In the genomic region with DNA sequence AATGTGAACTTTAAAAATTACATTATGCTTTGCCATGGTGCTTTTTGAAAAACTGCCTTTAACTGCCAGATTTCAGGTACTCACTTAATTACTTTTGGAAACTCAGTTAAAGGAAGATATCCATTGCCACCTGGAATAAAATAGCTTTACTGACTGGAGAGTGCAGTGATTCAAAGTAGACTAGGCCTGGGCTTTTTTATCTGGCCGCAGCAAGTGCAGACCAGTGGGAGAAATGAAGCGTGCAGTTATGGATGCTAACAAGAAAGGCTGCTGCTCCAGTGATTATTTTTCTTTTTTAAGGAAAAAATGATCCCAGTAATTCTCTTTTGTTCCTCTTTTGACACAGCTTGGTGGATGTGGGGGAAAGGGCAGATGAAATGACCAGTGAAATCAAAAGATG, we compare ENCODE assay signal across 9 cellular contexts. TPM values are rescaled to one million over a fixed set of nuclear protein-coding genes. Genes with fewer than 3 reads are reported as not detected.
A peak's percentile ranks its signal among the peaks of the same experiment; 100 is the strongest.
DNase-seq lines count a peak whose midpoint lies in the region; ATAC-seq and TF ChIP-seq lines count a peak whose summit lies in the region.
"Had no signal": no experiment of that assay in that cellular context is flagged by ENCODE, and none has a peak within 500 bp of the region (broad histone marks: within the 10 kb centered on the region; RNA-seq: fewer than 3 reads in every experiment).

No MANE protein-coding gene starts in this region.

- BruUV-seq in mammary epithelial cell (replicated peaks; lab: Mats Ljungman, UMichigan) = no TSS peak

- H3K36me3 ChIP-seq in heart right ventricle (no peaks in the 10 kb centered on the region), mammary epithelial cell (ENCODE audit: insufficient read depth, low read length) (no peaks in the 10 kb centered on the region), uterus (no peaks in the 10 kb centered on the region)

- peaks cover 58% of the 10 kb centered on the region for H3K79me2 ChIP-seq in mammary epithelial cell (ENCODE audit: insufficient read depth, low read length)

- in situ Hi-C loops in mammary epithelial cell (cut with MboI; ENCODE audit: low sequenced_read_pairs in 2 of 2) = no loop called here

- H2AFZ ChIP-seq in mammary epithelial cell (ENCODE audit: low read depth, low read length) = peak overlapping the region; percentile 96

- H3K4me2 ChIP-seq in mammary epithelial cell (ENCODE audit: insufficient read depth, low read depth, low read length) = peak overlapping the region; percentile 85

- DNase-seq in heart right ventricle (no peak), Right ventricle myocardium inferior (ENCODE audit: missing footprints) (no peak), mammary epithelial cell (no peak), midbrain (lab: John Stamatoyannopoulos, UW) (peak; percentile 44), uterus (no peak), NCI-H1105 treated with DMSO at 0.1 percent for 48 hours (lab: John Stamatoyannopoulos, UW) (no peak), GOT3 (lab: John Stamatoyannopoulos, UW) (no peak), NCI-H2196 (lab: John Stamatoyannopoulos, UW; ENCODE audit: unreplicated experiment) (no peak)
- DNase-seq: MV-4-11 had no signal

- CTCF ChIA-PET in mammary epithelial cell (lab: Charles Lee; ENCODE audit: low non-redundant PET) = no interaction called here

- H3K9ac ChIP-seq in mammary epithelial cell (ENCODE audit: insufficient read depth, low read length) = no peak overlapping the region

- TF ChIP-seq POLR2A in uterus (IDR thresholded peaks at IDR 0.05) = no peak

- dilution Hi-C loops in mammary epithelial cell (cut with HindIII; ENCODE audit: low sequenced_read_pairs) = no loop called here

- no peaks in the 10 kb centered on the region for H4K20me1 ChIP-seq in mammary epithelial cell (ENCODE audit: insufficient read depth, low read length)

- intact Hi-C loops in heart right ventricle (cut with DNase I) (loop anchor here in 5 of 10 donors (2.0 to 10.0 kb wide), 5 partner anchors 32 to 862 kb away; partner anchors contain the start of genes CCNI (in 1 of the 5), FAM47E (in 1 of the 5), NUP54 (in 1 of the 5) and STBD1 (in 1 of the 5)), Right ventricle myocardium inferior (cut with DNase I) (loop anchor here (2.0 to 5.0 kb wide), 2 partner anchors 14 to 95 kb away; partner anchors contain the start of gene STBD1), mammary epithelial cell (cut with micrococcal nuclease) (loop anchor here (2.0 kb wide), 2 partner anchors 18 to 34 kb away; no protein-coding TSS in a partner anchor), uterus (cut with DNase I; ENCODE audit: low total_unique reads) (no loop called here)

- H3K27ac ChIP-seq in heart right ventricle (peak overlapping the region; percentile 93 to 98 (median 96)), mammary epithelial cell (ENCODE audit: insufficient read depth, low read depth, low read length) (peak overlapping the region; percentile 77), uterus (peak overlapping the region; percentile 97 to 99)

- TF ChIP-seq CTCF in heart right ventricle (IDR thresholded peaks at IDR 0.05) (no peak), mammary epithelial cell (conservative IDR thresholded peaks at IDR 0.05 in 1 of 2, IDR thresholded peaks at IDR 0.05 in 1 of 2; ENCODE audit: extremely low read depth in 1 of 2, insufficient read depth in 1 of 2, low read depth in 1 of 2, low read length in 2 of 2) (no peak), uterus (IDR thresholded peaks at IDR 0.05) (no peak)

- H3K9me3 ChIP-seq in heart right ventricle (no peaks in the 10 kb centered on the region), mammary epithelial cell (replicated peaks; ENCODE audit: insufficient read depth, low read length) (no peaks in the 10 kb centered on the region), uterus (no peaks in the 10 kb centered on the region)

- H3K4me3 ChIP-seq in heart right ventricle (peak overlapping the region; percentile 50 to 95 (median 84)), mammary epithelial cell (replicated peaks in 1 of 3; ENCODE audit: insufficient read depth in 1 of 3, low read depth in 2 of 3, low read length in 3 of 3) (peak overlapping the region; percentile 87 to 90 (median 89)), uterus (peak overlapping the region; percentile 54 to 83)

- ATAC-seq in heart right ventricle (no peak), Right ventricle myocardium inferior (no peak)

- peaks cover 23 to 78% (median 67%) of the 10 kb centered on the region in 9 donors for H3K4me1 ChIP-seq in heart right ventricle
- peaks cover 44% of the 10 kb centered on the region for H3K4me1 ChIP-seq in mammary epithelial cell (ENCODE audit: insufficient read depth, low read length)
- peaks cover 6 to 11% of the 10 kb centered on the region in 2 donors for H3K4me1 ChIP-seq in uterus

- WGBS in heart right ventricle, 2 donors = 18 to 31% methylated on average over 2 of the region's 2 CpGs
- WGBS in mammary epithelial cell (ENCODE audit: low coverage, missing lambda C conversion rate) = 84% methylated on average over 2 of the region's 2 CpGs

- H3K27me3 ChIP-seq in heart right ventricle = no peaks in the 10 kb centered on the region
- no peaks in the 10 kb centered on the region for H3K27me3 ChIP-seq in mammary epithelial cell (ENCODE audit: insufficient read depth, low read length)
- no peaks in the 10 kb centered on the region for H3K27me3 ChIP-seq in uterus

RNA-seq across cellular contexts. Expression of gene SCARB2, which starts 1.3 kb away (rescaled TPM):
- total RNA-seq in heart right ventricle = 100 to 1,000 TPM in 4 of 10 donors, 10 to 100 TPM in 6; 76.6 to 199 (median 94.9) TPM
- polyA plus RNA-seq in heart right ventricle = 100 to 1,000 TPM; 119 to 125 TPM
- 102 TPM for total RNA-seq in Right ventricle myocardium inferior
- total RNA-seq in mammary epithelial cell = 100 to 1,000 TPM in 1 of 2 donors, 10 to 100 TPM in 1; 75.6 to 103 TPM
- polyA plus RNA-seq in mammary epithelial cell = 41.9 TPM
- polyA minus RNA-seq in mammary epithelial cell = 131 TPM
- total RNA-seq in uterus = 100 to 1,000 TPM; 150 to 233 (median 196) TPM

RNA-seq across cellular contexts. Expression of gene FAM47E, which starts 39.2 kb away (rescaled TPM):
- 1 to 10 TPM; 2.1 to 6.3 (median 3.1) TPM for total RNA-seq in heart right ventricle
- 1 to 10 TPM in 1 of 2 donors, under 1 TPM in 1; 0.68 to 4.7 TPM for polyA plus RNA-seq in heart right ventricle
- 2.4 TPM for total RNA-seq in Right ventricle myocardium inferior
- total RNA-seq in mammary epithelial cell = 1 to 10 TPM in 1 of 2 donors, under 1 TPM in 1; 0.80 to 1.5 TPM
- polyA plus RNA-seq in mammary epithelial cell = 0.23 TPM
- not detected for polyA minus RNA-seq in mammary epithelial cell
- 1 to 10 TPM in 2 of 4 donors, under 1 TPM in 1, not detected in 1; 0.29 to 1.4 (median 1.2) TPM for total RNA-seq in uterus
